Comparison of ENCODE assay signal across 9 cellular contexts in the genomic region with DNA sequence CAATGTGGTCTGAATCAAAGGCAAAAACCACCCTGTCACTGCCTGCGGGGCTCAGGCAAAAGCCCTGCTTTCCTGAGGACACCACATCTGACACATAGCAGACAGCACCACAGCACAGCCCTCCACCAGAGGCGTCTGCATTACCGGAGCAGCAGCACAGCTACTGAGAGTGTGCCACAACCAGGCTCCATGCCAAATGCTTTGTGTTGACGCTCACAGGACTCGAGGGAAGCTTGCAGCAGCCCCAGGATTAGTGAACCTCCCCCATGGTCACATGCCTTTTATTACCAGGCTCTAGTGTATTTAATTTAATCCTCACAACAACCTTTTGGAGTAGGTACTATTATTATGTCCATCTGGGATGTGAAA. TPM values are rescaled to one million over a fixed set of nuclear protein-coding genes. Genes with fewer than 3 reads are reported as not detected.
DNase-seq lines count a peak whose midpoint lies in the region; TF ChIP-seq lines count a peak whose summit lies in the region.
"Had no signal": no experiment of that assay in that cellular context is flagged by ENCODE, and none has a peak within 500 bp of the region (broad histone marks: within the 10 kb centered on the region; RNA-seq: fewer than 3 reads in every experiment).

No MANE protein-coding gene starts in this region.

- in situ Hi-C loops in GM13977 (cut with MboI; ENCODE audit: low pct_unique_long_range_greater_than_20kb, low sequenced_read_pairs, unreplicated experiment), result loop anchor here (10.0 kb wide), 1 partner anchor 352 kb away; no protein-coding TSS in a partner anchor

- peaks cover 37% of the 10 kb centered on the region for H3K4me1 Mint-ChIP-seq in brain

- no peaks in the 10 kb centered on the region for H3K9me3 Mint-ChIP-seq in brain
- H3K9me3 Mint-ChIP-seq: activated B cell treated with CpG ODN at 0.5 μM for 24 hours had no signal

- H3K27ac ChIP-seq in BLaER1 treated with 17β-estradiol and CSF1 and Interleukin-3, amounts not matched to agents 10 nM and 100 nM, result peak overlapping the region in 9 of 11 experiments; percentile 13 to 78 (median 55); a peak in 11 of 22 replicates

- H3K27me3 ChIP-seq in BLaER1 treated with 17β-estradiol and CSF1 and Interleukin-3, amounts not matched to agents 10 nM and 100 nM, result no peaks in the 10 kb centered on the region

- H3K4me1 ChIP-seq in BLaER1 treated with 17β-estradiol and CSF1 and Interleukin-3, amounts not matched to agents 10 nM and 100 nM, result peaks cover 43 to 58% (median 53%) of the 10 kb centered on the region in 10 experiments

- peak overlapping the region in 1 of 5 experiments; percentile 32 for H3K4me3 Mint-ChIP-seq in brain
- H3K4me3 Mint-ChIP-seq: activated B cell treated with CpG ODN at 0.5 μM for 24 hours had no signal

- peak overlapping the region in 7 of 11 experiments; percentile 1 to 49 (median 22); a peak in 5 of 22 replicates for H3K9ac ChIP-seq in BLaER1 treated with 17β-estradiol and CSF1 and Interleukin-3, amounts not matched to agents 10 nM and 100 nM

- H3K4me3 ChIP-seq in BLaER1 treated with 17β-estradiol and CSF1 and Interleukin-3, amounts not matched to agents 10 nM and 100 nM, result no peak overlapping the region

- peak; percentile 97 for DNase-seq in M059J (ENCODE audit: low read depth)
- DNase-seq in middle frontal gyrus (ENCODE audit: extremely low spot score, low spot score), result peak; percentile 12
- DNase-seq in NCI-H526 (lab: John Stamatoyannopoulos, UW), result no peak
- no peak for DNase-seq in stimulated activated CD4-positive, alpha-beta T cell treated with anti-CD3 and anti-CD28 coated beads, Interleukin-4, amount 100 ng/mL, for 4 hours
- DNase-seq in stimulated activated CD4-positive, alpha-beta T cell treated with anti-CD3 and anti-CD28 coated beads, Interleukin-15, amount 100 ng/mL, for 24 hours, result no peak
- DNase-seq in GM13977 (ENCODE audit: low spot score), result no peak
- DNase-seq: activated B cell treated with CpG ODN at 0.5 μM for 24 hours had no signal

- H3K9me3 ChIP-seq in BLaER1 treated with 17β-estradiol and CSF1 and Interleukin-3, amounts not matched to agents 10 nM and 100 nM (replicated peaks in 1 of 11), result no peaks in the 10 kb centered on the region

- no peak for TF ChIP-seq CTCF in brain (conservative IDR thresholded peaks at IDR 0.05)
- no peak for TF ChIP-seq CTCF in GM13977 (IDR thresholded peaks at IDR 0.05; ENCODE audit: extremely low read depth, insufficient read depth, missing control alignments)

- H3K27me3 Mint-ChIP-seq in brain, result no peaks in the 10 kb centered on the region
- H3K27me3 Mint-ChIP-seq: activated B cell treated with CpG ODN at 0.5 μM for 24 hours had no signal

- peaks cover 13% of the 10 kb centered on the region for H3K36me3 Mint-ChIP-seq in brain

- H4K20me1 ChIP-seq in BLaER1 treated with 17β-estradiol and CSF1 and Interleukin-3, amounts not matched to agents 10 nM and 100 nM, result peaks cover 0 to 33% (median 0%) of the 10 kb centered on the region in 11 experiments; a peak in 5 of 22 replicates

- peak overlapping the region; percentile 46 to 85 (median 61) for H3K4me2 ChIP-seq in BLaER1 treated with 17β-estradiol and CSF1 and Interleukin-3, amounts not matched to agents 10 nM and 100 nM

- peak overlapping the region in 4 of 5 experiments; percentile 65 to 89 (median 74) for H3K27ac Mint-ChIP-seq in brain
- H3K27ac Mint-ChIP-seq: activated B cell treated with CpG ODN at 0.5 μM for 24 hours had no signal

- peaks cover 21 to 56% (median 31%) of the 10 kb centered on the region in 11 experiments; a peak in 21 of 22 replicates for H3K36me3 ChIP-seq in BLaER1 treated with 17β-estradiol and CSF1 and Interleukin-3, amounts not matched to agents 10 nM and 100 nM

RNA-seq across cellular contexts. Expression of gene ATPAF2, which starts 12.6 kb away (rescaled TPM):
- 12.3 and 14.4 TPM in 2 replicates for total RNA-seq in M059J (2014; rRNA removed; shearing (Covaris generic))
- 41.0 TPM for polyA plus RNA-seq in brain (ENCODE audit: insufficient read depth, low read depth, low replicate concordance)

RNA-seq across cellular contexts. Expression of gene GID4, which starts 12.8 kb away (rescaled TPM):
- 5.9 and 8.2 TPM in 2 replicates for total RNA-seq in M059J (2014; rRNA removed; shearing (Covaris generic))
- polyA plus RNA-seq in brain (ENCODE audit: insufficient read depth, low read depth, low replicate concordance), result 9.5 TPM

RNA-seq across cellular contexts. Expression of gene DRC3, which starts 53.7 kb away (rescaled TPM):
- total RNA-seq in M059J (2014; rRNA removed; shearing (Covaris generic)), result 0.12 and 0.69 TPM in 2 replicates
- 7.1 TPM for polyA plus RNA-seq in brain (ENCODE audit: insufficient read depth, low read depth, low replicate concordance)
- total RNA-seq: activated B cell treated with CpG ODN at 0.5 μM for 24 hours had no signal

RNA-seq across cellular contexts. Expression of gene TOM1L2, which starts 54.2 kb away (rescaled TPM):
- 27.7 and 38.3 TPM in 2 replicates for total RNA-seq in M059J (2014; rRNA removed; shearing (Covaris generic))
- 59.9 TPM for polyA plus RNA-seq in brain (ENCODE audit: insufficient read depth, low read depth, low replicate concordance)

Comparison
In these comparisons a context has a peak if more than half of its experiments do, and no peak if none do; other contexts are left out.
1. DNase-seq: peak in M059J (single experiment) and middle frontal gyrus (single experiment); none in NCI-H526 (0 of 2), stimulated activated CD4-positive, alpha-beta T cell treated with anti-CD3 and anti-CD28 coated beads, Interleukin-4, amount 100 ng/mL, for 4 hours (0 of 2), stimulated activated CD4-positive, alpha-beta T cell treated with anti-CD3 and anti-CD28 coated beads, Interleukin-15, amount 100 ng/mL, for 24 hours (single experiment) and GM13977 (single experiment).